Comparison of ENCODE assay signal across 1 cellular context in the genomic region with DNA sequence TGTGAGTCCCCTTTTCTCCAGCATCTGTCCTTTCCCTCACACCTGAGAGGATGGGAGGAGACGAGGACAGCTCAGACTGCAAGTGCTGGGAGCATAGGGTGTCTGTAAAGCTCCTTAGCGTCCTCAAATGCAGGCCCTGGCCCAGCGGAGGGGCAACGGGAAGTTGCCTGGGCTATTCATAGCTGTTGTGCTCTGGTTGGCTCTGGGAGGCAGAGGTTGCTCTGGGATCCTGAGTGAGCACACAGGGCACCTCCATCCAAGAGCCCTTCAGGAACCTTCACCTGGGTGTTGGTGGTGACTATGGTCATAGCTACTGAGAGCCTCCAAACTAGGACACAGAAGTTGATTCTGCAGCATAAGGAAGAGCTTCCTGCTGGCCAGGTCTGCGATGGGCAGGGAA.
TF ChIP-seq lines count a peak whose summit lies in the region.

No MANE protein-coding gene starts in this region.

TF ChIP-seq in H1, 55 proteins besides CTCF, POLR2A, EP300 and RAD21:
- no peak for TF ChIP-seq SIX5 (IDR thresholded peaks at IDR 0.05; ENCODE audit: low read depth, low read length)
- TF ChIP-seq HDAC6 (IDR thresholded peaks at IDR 0.05; ENCODE audit: low read depth, low read length) = no peak
- no peak for TF ChIP-seq EGR1 (IDR thresholded peaks at IDR 0.05; ENCODE audit: borderline replicate concordance, low read depth, low read length)
- TF ChIP-seq, protein P1, sequence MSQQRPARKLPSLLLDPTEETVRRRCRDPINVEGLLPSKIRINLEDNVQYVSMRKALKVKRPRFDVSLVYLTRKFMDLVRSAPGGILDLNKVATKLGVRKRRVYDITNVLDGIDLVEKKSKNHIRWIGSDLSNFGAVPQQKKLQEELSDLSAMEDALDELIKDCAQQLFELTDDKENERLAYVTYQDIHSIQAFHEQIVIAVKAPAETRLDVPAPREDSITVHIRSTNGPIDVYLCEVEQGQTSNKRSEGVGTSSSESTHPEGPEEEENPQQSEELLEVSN (IDR thresholded peaks at IDR 0.05) = no peak
- TF ChIP-seq JUN (IDR thresholded peaks at IDR 0.05; ENCODE audit: low read depth, low read length) = no peak
